In genomic region chr1:49651136-49651535, GRCh38 we compare ENCODE assay signal across 36 cellular contexts.
"Had no signal": no experiment of that assay in that cellular context is flagged by ENCODE, and none has a peak within 500 bp of the region (broad histone marks: within the 10 kb centered on the region; RNA-seq: fewer than 3 reads in every experiment).

No MANE protein-coding gene starts in this region.

- H3K27me3 ChIP-seq: adrenal gland, body of pancreas, gastrocnemius medialis, hepatocyte, pancreas, right atrium auricular region, uterus had no signal

- H3K27ac Mint-ChIP-seq: activated naive CD4-positive, alpha-beta T cell treated with anti-CD3 and anti-CD28 coated beads for 36 hours; activated naive CD8-positive, alpha-beta T cell treated with anti-CD3 and anti-CD28 coated beads for 36 hours; activated T-helper 1 cell treated with anti-CD3 and anti-CD28 coated beads, Interleukin-12 subunit alpha, Interleukin-12 subunit beta, Interleukin-2, Interleukin-4 antibody, amounts not matched to agents 30 ng/mL and 10 ng/mL and 1 ng/mL, durations not matched to agents 14 hours and 24 hours and 36 hours; immature natural killer cell; naive thymus-derived CD8-positive, alpha-beta T cell; stimulated activated memory B cell treated with anti-CD40 and anti-IgM and Interleukin-4, amounts not matched to agents 10 μg/mL and 1 μg/mL and 100 μg/mL, for 72 hours; stimulated activated naive CD8-positive, alpha-beta T cell treated with anti-CD3 and anti-CD28 coated beads, Interleukin-15, amount 100 ng/mL, for 72 hours; type B pancreatic cell had no signal

- H3K36me3 ChIP-seq: adrenal gland, gastrocnemius medialis, pancreas, right atrium auricular region, uterus had no signal

- H3K79me2 ChIP-seq: hepatocyte had no signal

- H3K4me2 ChIP-seq: hepatocyte, smooth muscle cell had no signal

- ATAC-seq: activated CD4-positive, CD25-positive, alpha-beta regulatory T cell treated with anti-CD3 and anti-CD28 coated beads, Interleukin-2, amount 50 U/mL, for 24 hours; body of pancreas; gastrocnemius medialis; naive thymus-derived CD8-positive, alpha-beta T cell; pancreas; psoas muscle; stimulated activated memory B cell treated with anti-CD40 and anti-IgM and Interleukin-4, amounts not matched to agents 10 μg/mL and 1 μg/mL and 100 μg/mL, for 72 hours; stimulated activated naive CD8-positive, alpha-beta T cell treated with anti-CD3 and anti-CD28 coated beads, Interleukin-15, amount 100 ng/mL, for 72 hours had no signal

- FAIRE-seq: colon, endometrium, kidney, pancreas had no signal

- H3K4me3 Mint-ChIP-seq: activated naive CD4-positive, alpha-beta T cell treated with anti-CD3 and anti-CD28 coated beads for 36 hours; activated naive CD8-positive, alpha-beta T cell treated with anti-CD3 and anti-CD28 coated beads for 36 hours; activated T-helper 1 cell treated with anti-CD3 and anti-CD28 coated beads, Interleukin-12 subunit alpha, Interleukin-12 subunit beta, Interleukin-2, Interleukin-4 antibody, amounts not matched to agents 30 ng/mL and 10 ng/mL and 1 ng/mL, durations not matched to agents 14 hours and 24 hours and 36 hours; immature natural killer cell; naive thymus-derived CD8-positive, alpha-beta T cell; neural crest cell; stimulated activated memory B cell treated with anti-CD40 and anti-IgM and Interleukin-4, amounts not matched to agents 10 μg/mL and 1 μg/mL and 100 μg/mL, for 72 hours; stimulated activated naive CD8-positive, alpha-beta T cell treated with anti-CD3 and anti-CD28 coated beads, Interleukin-15, amount 100 ng/mL, for 72 hours; type B pancreatic cell had no signal

- H3K27me3 Mint-ChIP-seq: activated naive CD8-positive, alpha-beta T cell treated with anti-CD3 and anti-CD28 coated beads for 36 hours; stimulated activated memory B cell treated with anti-CD40 and anti-IgM and Interleukin-4, amounts not matched to agents 10 μg/mL and 1 μg/mL and 100 μg/mL, for 72 hours; stimulated activated naive CD8-positive, alpha-beta T cell treated with anti-CD3 and anti-CD28 coated beads, Interleukin-15, amount 100 ng/mL, for 72 hours; type B pancreatic cell had no signal

- H3K4me1 Mint-ChIP-seq: activated naive CD8-positive, alpha-beta T cell treated with anti-CD3 and anti-CD28 coated beads for 36 hours; immature natural killer cell; naive thymus-derived CD8-positive, alpha-beta T cell; neural crest cell; stimulated activated memory B cell treated with anti-CD40 and anti-IgM and Interleukin-4, amounts not matched to agents 10 μg/mL and 1 μg/mL and 100 μg/mL, for 72 hours; stimulated activated naive CD8-positive, alpha-beta T cell treated with anti-CD3 and anti-CD28 coated beads, Interleukin-15, amount 100 ng/mL, for 72 hours had no signal

- H3K4me3 ChIP-seq: adrenal gland, body of pancreas, gastrocnemius medialis, hepatocyte, pancreas, psoas muscle, right atrium auricular region, smooth muscle cell, uterus had no signal

- H3K9me3 Mint-ChIP-seq: type B pancreatic cell had no signal

- H2AFZ ChIP-seq: hepatocyte had no signal

- H3K4me1 ChIP-seq: adrenal gland, body of pancreas, gastrocnemius medialis, pancreas, psoas muscle, right atrium auricular region, uterus had no signal

- DNase-seq: activated CD4-positive, alpha-beta T cell treated with anti-CD3 and anti-CD28 coated beads for 48 hours; activated CD4-positive, alpha-beta T cell treated with anti-CD3 and anti-CD28 coated beads, Interleukin-2, amount 50 U/mL, for 48 hours; activated CD8-positive, alpha-beta memory T cell treated with anti-CD3 and anti-CD28 coated beads for 24 hours; activated effector memory CD4-positive, alpha-beta T cell treated with anti-CD3 and anti-CD28 coated beads, Interleukin-2, amount 50 U/mL, for 16 hours; activated naive CD4-positive, alpha-beta T cell treated with anti-CD3 and anti-CD28 coated beads for 36 hours; activated naive CD8-positive, alpha-beta T cell treated with anti-CD3 and anti-CD28 coated beads for 36 hours; adrenal gland; aorta; body of pancreas; dermis blood vessel endothelial cell; effector CD4-positive, alpha-beta T cell; gastrocnemius medialis; immature natural killer cell; kidney; midbrain; naive thymus-derived CD8-positive, alpha-beta T cell; nucleus accumbens; pancreas; psoas muscle; stimulated activated CD4-positive, alpha-beta T cell treated with anti-CD3 and anti-CD28 coated beads, Interleukin-1b, Interleukin-23, amount 100 ng/mL, for 48 hours; stimulated activated CD4-positive, alpha-beta T cell treated with anti-CD3 and anti-CD28 coated beads, Interleukin-4, amount 100 ng/mL, for 4 hours; stimulated activated CD8-positive, alpha-beta memory T cell treated with anti-CD3 and anti-CD28 coated beads, Interleukin-4, amount 100 ng/mL, for 48 hours; stimulated activated naive CD8-positive, alpha-beta T cell treated with anti-CD3 and anti-CD28 coated beads, Interleukin-15, amount 100 ng/mL, for 72 hours; substantia nigra; uterus had no signal

- H3K36me3 Mint-ChIP-seq: activated naive CD8-positive, alpha-beta T cell treated with anti-CD3 and anti-CD28 coated beads for 36 hours; stimulated activated memory B cell treated with anti-CD40 and anti-IgM and Interleukin-4, amounts not matched to agents 10 μg/mL and 1 μg/mL and 100 μg/mL, for 72 hours; type B pancreatic cell had no signal

- H3K27ac ChIP-seq: adrenal gland, body of pancreas, epithelial cell of prostate, gastrocnemius medialis, hepatocyte, pancreas, psoas muscle, right atrium auricular region, uterus had no signal
